In genomic region chr7:126856691-126857291, GRCh38 we compare ENCODE assay signal across 1 cellular context.
TF ChIP-seq lines count a peak whose summit lies in the region.

No MANE protein-coding gene starts in this region.

TF ChIP-seq in GM12878, 131 proteins besides CTCF, POLR2A, EP300 and RAD21:
- TF ChIP-seq PAX8 (IDR thresholded peaks at IDR 0.05) = no peak
- no peak for TF ChIP-seq POU2F2 (IDR thresholded peaks at IDR 0.05; ENCODE audit: borderline replicate concordance, low read depth, low read length)
- TF ChIP-seq MYB (IDR thresholded peaks at IDR 0.05; ENCODE audit: borderline replicate concordance, low read depth, low read length) = no peak
- TF ChIP-seq SMC3 (IDR thresholded peaks at IDR 0.05; ENCODE audit: borderline replicate concordance, low read length) = peak; percentile 31; the same call in 1 of the 2 replicates
- TF ChIP-seq, protein P1, sequence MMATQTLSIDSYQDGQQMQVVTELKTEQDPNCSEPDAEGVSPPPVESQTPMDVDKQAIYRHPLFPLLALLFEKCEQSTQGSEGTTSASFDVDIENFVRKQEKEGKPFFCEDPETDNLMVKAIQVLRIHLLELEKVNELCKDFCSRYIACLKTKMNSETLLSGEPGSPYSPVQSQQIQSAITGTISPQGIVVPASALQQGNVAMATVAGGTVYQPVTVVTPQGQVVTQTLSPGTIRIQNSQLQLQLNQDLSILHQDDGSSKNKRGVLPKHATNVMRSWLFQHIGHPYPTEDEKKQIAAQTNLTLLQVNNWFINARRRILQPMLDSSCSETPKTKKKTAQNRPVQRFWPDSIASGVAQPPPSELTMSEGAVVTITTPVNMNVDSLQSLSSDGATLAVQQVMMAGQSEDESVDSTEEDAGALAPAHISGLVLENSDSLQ (IDR thresholded peaks at IDR 0.05) = peak; percentile 15; the same call in 1 of the 2 replicates
